ENCODE assay signal across 8 cellular contexts in the genomic region with DNA sequence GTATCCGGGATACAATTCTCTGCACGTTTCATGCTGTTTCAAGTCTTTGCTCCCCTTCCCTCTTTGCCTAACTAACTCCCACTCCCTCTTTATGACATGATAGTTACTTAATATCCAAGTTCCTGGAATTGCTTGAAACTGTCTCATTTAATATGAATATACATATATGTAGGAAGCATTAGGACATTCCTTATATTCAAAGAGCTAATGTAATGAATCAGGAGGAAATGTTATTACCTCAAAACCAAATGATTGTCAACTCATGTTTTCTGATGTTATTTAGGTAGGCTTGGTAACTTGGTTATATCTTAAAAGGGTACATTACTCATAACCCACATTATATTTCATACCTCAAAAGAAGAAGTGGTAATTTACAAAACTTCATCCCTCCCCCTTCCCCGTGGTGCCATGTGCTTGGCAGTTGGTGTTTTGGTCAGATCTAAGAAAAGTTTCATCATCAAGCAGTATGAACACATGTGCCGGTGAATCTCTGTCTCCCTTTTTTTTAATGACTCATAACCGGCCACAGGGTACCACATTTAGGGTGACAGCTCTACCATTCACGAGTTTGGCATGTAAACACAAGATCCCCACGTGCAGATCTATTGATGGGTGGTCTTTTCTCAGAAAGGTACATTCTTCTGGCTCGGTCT. TPM values are rescaled to one million over a fixed set of nuclear protein-coding genes. Genes with fewer than 3 reads are reported as not detected.
DNase-seq lines count a peak whose midpoint lies in the region; ATAC-seq and TF ChIP-seq lines count a peak whose summit lies in the region.

No MANE protein-coding gene starts in this region.

- no peak overlapping the region for H2AFZ ChIP-seq in DND-41 (ENCODE audit: low read depth, low read length)

- TF ChIP-seq CTCF in DND-41 (IDR thresholded peaks at IDR 0.05; ENCODE audit: borderline replicate concordance, extremely low read depth, low read length, poor library complexity, severe bottlenecking) = no peak
- no peak for TF ChIP-seq CTCF in endodermal cell (conservative IDR thresholded peaks at IDR 0.05)

- no peak overlapping the region for H3K4me3 Mint-ChIP-seq in endodermal cell

- no peaks in the 10 kb centered on the region for H4K20me1 ChIP-seq in DND-41 (ENCODE audit: insufficient read depth, low read length)

- H3K36me3 Mint-ChIP-seq in endodermal cell (ENCODE audit: low read depth) = no peaks in the 10 kb centered on the region

- H3K27me3 Mint-ChIP-seq in endodermal cell (ENCODE audit: insufficient read depth) = no peaks in the 10 kb centered on the region

- H3K27me3 ChIP-seq in DND-41 (ENCODE audit: insufficient read depth, low read length, poor library complexity) (no peaks in the 10 kb centered on the region), endodermal cell (ENCODE audit: control insufficient read depth, insufficient read depth, low read length, poor library complexity, severe bottlenecking) (no peaks in the 10 kb centered on the region)

- H3K9me3 Mint-ChIP-seq in endodermal cell = no peaks in the 10 kb centered on the region

- ATAC-seq in DND-41 (ENCODE audit: insufficient read depth, low read depth) (peak; percentile 61), GM21390 (IDR thresholded peaks at IDR 0.05; ENCODE audit: unreplicated experiment) (peak; percentile 75)

- WGBS in endodermal cell (ENCODE audit: insufficient coverage in 1 of 2, insufficient read length in 1 of 2), 2 experiments = 78 to 88% methylated on average over 7 to 8 of the region's 8 CpGs

- H3K36me3 ChIP-seq in DND-41 (ENCODE audit: insufficient read depth, low read length) = no peaks in the 10 kb centered on the region
- no peaks in the 10 kb centered on the region for H3K36me3 ChIP-seq in endodermal cell (ENCODE audit: control insufficient read depth, insufficient read depth, low read length)

- DNase-seq in DND-41 (peak; percentile 28), HT1080 (ENCODE audit: low read depth) (peak; percentile 89), hepatic stellate cell (ENCODE audit: low spot score) (peak; percentile 62), endodermal cell (no peak), NCI-H524 (lab: John Stamatoyannopoulos, UW) (no peak), NCI-H748 treated with DMSO at 0.1 percent for 48 hours (lab: John Stamatoyannopoulos, UW) (no peak)
- DNase-seq in activated CD4-positive, alpha-beta T cell treated with anti-CD3 and anti-CD28 coated beads, Interleukin-2, amount 50 U/mL, for 1 hour = peak; percentile 12

- peaks cover 13% of the 10 kb centered on the region for H3K4me1 Mint-ChIP-seq in endodermal cell

- no peak overlapping the region for H3K27ac ChIP-seq in DND-41 (ENCODE audit: low read length)
- no peak overlapping the region for H3K27ac ChIP-seq in endodermal cell (ENCODE audit: low read depth, low read length)

- H3K27ac Mint-ChIP-seq in endodermal cell = no peak overlapping the region

- H3K79me2 ChIP-seq in DND-41 (ENCODE audit: insufficient read depth, low read length) = no peaks in the 10 kb centered on the region

- H3K9ac ChIP-seq in DND-41 (ENCODE audit: low read depth, low read length) (no peak overlapping the region), endodermal cell (ENCODE audit: extremely low read depth, low read length, poor library complexity, severe bottlenecking) (no peak overlapping the region)

- H3K4me3 ChIP-seq in DND-41 (ENCODE audit: low read depth in 1 of 2, low read length in 2 of 2) (no peak overlapping the region), endodermal cell (ENCODE audit: low read length) (no peak overlapping the region)

- H3K4me1 ChIP-seq in DND-41 (ENCODE audit: insufficient read depth, low read length) (no peaks in the 10 kb centered on the region), endodermal cell (ENCODE audit: control insufficient read depth, insufficient read depth, low read length) (peaks cover 4% of the 10 kb centered on the region)

- no peak overlapping the region for H3K4me2 ChIP-seq in DND-41 (ENCODE audit: insufficient read depth, low read length)

- H3K9me3 ChIP-seq in DND-41 (ENCODE audit: insufficient read depth, low read length, severe bottlenecking) (no peaks in the 10 kb centered on the region), endodermal cell (ENCODE audit: control insufficient read depth, low read length) (no peaks in the 10 kb centered on the region)

RNA-seq across cellular contexts. Expression of a gene that starts 56.5 kb away (rescaled TPM):
- total RNA-seq in HT1080 (2014; rRNA removed; shearing (Covaris generic)) = not detected in 2 replicates
- not detected in 2 replicates for polyA plus RNA-seq in HT1080 (2015; cell fraction: cytosol; rRNA removed)
- not detected in 2 replicates for polyA plus RNA-seq in HT1080 (2015; cell fraction: nucleus; rRNA removed)
- not detected for total RNA-seq in endodermal cell
- not detected for polyA plus RNA-seq in endodermal cell (2013, experiment 1 of 2)
- not detected for polyA plus RNA-seq in endodermal cell (2013, experiment 2 of 2)

Comparison
In these comparisons a context has a peak if more than half of its experiments do, and no peak if none do; other contexts are left out.
1. DNase-seq: peak in DND-41 (single experiment), HT1080 (single experiment), activated CD4-positive, alpha-beta T cell treated with anti-CD3 and anti-CD28 coated beads, Interleukin-2, amount 50 U/mL, for 1 hour (single experiment) and hepatic stellate cell (single experiment); none in endodermal cell (single experiment), NCI-H524 (0 of 2) and NCI-H748 treated with DMSO at 0.1 percent for 48 hours (single experiment).